10 cellular contexts compared by ENCODE assay signal in the genomic region with DNA sequence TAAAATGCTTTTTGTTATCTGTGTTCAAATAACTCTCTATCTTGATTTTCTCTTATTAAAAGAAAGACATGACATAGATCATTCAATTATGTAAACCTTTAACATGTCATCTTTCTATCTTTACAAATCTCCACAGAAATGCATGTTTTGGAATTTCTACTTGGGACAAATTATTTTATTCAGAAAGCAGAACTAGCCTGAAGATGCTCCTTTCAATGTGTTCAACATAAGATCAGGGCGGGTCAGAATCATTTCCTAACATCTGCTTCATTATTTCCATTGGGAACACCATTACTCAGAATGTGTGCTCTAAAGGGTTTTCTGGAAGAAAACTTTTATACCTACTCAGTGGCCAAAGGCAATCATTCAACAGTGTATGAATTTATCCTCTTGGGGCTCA. TPM values are rescaled to one million over a fixed set of nuclear protein-coding genes. Genes with fewer than 3 reads are reported as not detected.
"Had no signal": no experiment of that assay in that cellular context is flagged by ENCODE, and none has a peak within 500 bp of the region (broad histone marks: within the 10 kb centered on the region; RNA-seq: fewer than 3 reads in every experiment).

TSS of gene OR5AL1 (plus strand) at position 301 of the 400 bp plus-strand sequence.

- H3K4me1 ChIP-seq: HAP-1 had no signal

- DNase-seq: GM23248, GOT3, H7, H9, HCEC 1CT, HFFc6 had no signal

- H3K9ac ChIP-seq: GM23248 had no signal

- H3K27ac ChIP-seq: GM23248 had no signal

- ATAC-seq: GM23338, HCT116 had no signal

- H3K4me2 ChIP-seq: GM23338 had no signal

- H3K4me3 ChIP-seq: GM23248, GM23338, HAP-1 had no signal

- H2AFZ ChIP-seq: GM23248, GM23338 had no signal

- H3K9me3 ChIP-seq: HAP-1 had no signal

- H3K36me3 ChIP-seq: HAP-1 had no signal

RNA-seq across cellular contexts. Expression of gene OR5AL1, which starts in this region (rescaled TPM):
- polyA plus RNA-seq: GM23248, GM23338, H1 had no signal
